27 cellular contexts compared by ENCODE assay signal in genomic region chr9:93398471-93398870, GRCh38.
"Had no signal": no experiment of that assay in that cellular context is flagged by ENCODE, and none has a peak within 500 bp of the region (broad histone marks: within the 10 kb centered on the region; RNA-seq: fewer than 3 reads in every experiment).

No MANE protein-coding gene starts in this region.

- H3K4me3 Mint-ChIP-seq: naive B cell; naive thymus-derived CD8-positive, alpha-beta T cell; natural killer cell treated with Interleukin-12 subunit alpha and Interleukin-12 subunit beta and Interleukin-15 and Interleukin-18, amount 100 ng/mL, for 72 hours; nephron progenitor cell; stimulated activated effector memory CD8-positive, alpha-beta T cell treated with anti-CD3 and anti-CD28 coated beads, Interleukin-12 subunit alpha, Interleukin-12 subunit beta, amount 100 ng/mL, for 72 hours; stimulated activated naive B cell treated with anti-CD40 and anti-IgM and Interleukin-4, amounts not matched to agents 10 μg/mL and 1 μg/mL and 100 μg/mL, for 72 hours; stimulated activated naive CD8-positive, alpha-beta T cell treated with anti-CD3 and anti-CD28 coated beads, Interleukin-15, Interleukin-2, amounts not matched to agents 100 ng/mL and 50 ng/mL, for 24 hours; type B pancreatic cell had no signal

- H3K9me3 ChIP-seq: ovary, psoas muscle, right lobe of liver, sigmoid colon, stomach, thoracic aorta, thyroid gland had no signal

- H3K79me2 ChIP-seq: parathyroid adenoma had no signal

- H3K4me3 ChIP-seq: ovary, psoas muscle, right lobe of liver, sigmoid colon, stomach, thoracic aorta, thyroid gland, tibial nerve had no signal

- ATAC-seq: naive thymus-derived CD8-positive, alpha-beta T cell; natural killer cell treated with Interleukin-12 subunit alpha and Interleukin-12 subunit beta and Interleukin-15 and Interleukin-18, amount 100 ng/mL, for 72 hours; psoas muscle; right cardiac atrium; stimulated activated effector memory CD8-positive, alpha-beta T cell treated with anti-CD3 and anti-CD28 coated beads, Interleukin-12 subunit alpha, Interleukin-12 subunit beta, amount 100 ng/mL, for 72 hours; stimulated activated naive B cell treated with anti-CD40 and anti-IgM and Interleukin-4, amounts not matched to agents 10 μg/mL and 1 μg/mL and 100 μg/mL, for 72 hours had no signal

- H3K36me3 Mint-ChIP-seq: naive B cell; natural killer cell treated with Interleukin-12 subunit alpha and Interleukin-12 subunit beta and Interleukin-15 and Interleukin-18, amount 100 ng/mL, for 72 hours; stimulated activated effector memory CD8-positive, alpha-beta T cell treated with anti-CD3 and anti-CD28 coated beads, Interleukin-12 subunit alpha, Interleukin-12 subunit beta, amount 100 ng/mL, for 72 hours; stimulated activated naive B cell treated with anti-CD40 and anti-IgM and Interleukin-4, amounts not matched to agents 10 μg/mL and 1 μg/mL and 100 μg/mL, for 72 hours; type B pancreatic cell had no signal

- H3K27ac ChIP-seq: ovary, parathyroid adenoma, psoas muscle, right lobe of liver, sigmoid colon, stomach, thoracic aorta, thyroid gland, tibial nerve had no signal

- H3K27ac Mint-ChIP-seq: natural killer cell treated with Interleukin-12 subunit alpha and Interleukin-12 subunit beta and Interleukin-15 and Interleukin-18, amount 100 ng/mL, for 72 hours; nephron progenitor cell; progenitor cell of endocrine pancreas; stimulated activated effector memory CD8-positive, alpha-beta T cell treated with anti-CD3 and anti-CD28 coated beads, Interleukin-12 subunit alpha, Interleukin-12 subunit beta, amount 100 ng/mL, for 72 hours; stimulated activated naive B cell treated with anti-CD40 and anti-IgM and Interleukin-4, amounts not matched to agents 10 μg/mL and 1 μg/mL and 100 μg/mL, for 72 hours; stimulated activated naive CD8-positive, alpha-beta T cell treated with anti-CD3 and anti-CD28 coated beads, Interleukin-15, Interleukin-2, amounts not matched to agents 100 ng/mL and 50 ng/mL, for 24 hours; type B pancreatic cell had no signal

- H3K27me3 Mint-ChIP-seq: type B pancreatic cell had no signal

- H3K4me1 Mint-ChIP-seq: naive B cell; naive thymus-derived CD8-positive, alpha-beta T cell; nephron progenitor cell; stimulated activated effector memory CD8-positive, alpha-beta T cell treated with anti-CD3 and anti-CD28 coated beads, Interleukin-12 subunit alpha, Interleukin-12 subunit beta, amount 100 ng/mL, for 72 hours; stimulated activated naive B cell treated with anti-CD40 and anti-IgM and Interleukin-4, amounts not matched to agents 10 μg/mL and 1 μg/mL and 100 μg/mL, for 72 hours had no signal

- H3K9me3 Mint-ChIP-seq: natural killer cell treated with Interleukin-12 subunit alpha and Interleukin-12 subunit beta and Interleukin-15 and Interleukin-18, amount 100 ng/mL, for 72 hours; nephron progenitor cell; stimulated activated effector memory CD8-positive, alpha-beta T cell treated with anti-CD3 and anti-CD28 coated beads, Interleukin-12 subunit alpha, Interleukin-12 subunit beta, amount 100 ng/mL, for 72 hours; stimulated activated naive B cell treated with anti-CD40 and anti-IgM and Interleukin-4, amounts not matched to agents 10 μg/mL and 1 μg/mL and 100 μg/mL, for 72 hours; stimulated activated naive CD8-positive, alpha-beta T cell treated with anti-CD3 and anti-CD28 coated beads, Interleukin-15, Interleukin-2, amounts not matched to agents 100 ng/mL and 50 ng/mL, for 24 hours; type B pancreatic cell had no signal

- H3K36me3 ChIP-seq: ovary, right lobe of liver, sigmoid colon, stomach, thoracic aorta, thyroid gland, tibial nerve had no signal

- H3K4me1 ChIP-seq: parathyroid adenoma, psoas muscle, right lobe of liver, sigmoid colon, stomach, thyroid gland, tibial nerve had no signal

- H2AFZ ChIP-seq: parathyroid adenoma had no signal

- H3K27me3 ChIP-seq: ovary, right lobe of liver, sigmoid colon, stomach, thyroid gland, tibial nerve had no signal

- H3K9ac ChIP-seq: parathyroid adenoma had no signal

- DNase-seq: naive B cell; naive thymus-derived CD8-positive, alpha-beta T cell; nephron progenitor cell; occipital lobe; ovary; posterior cingulate gyrus; psoas muscle; right cardiac atrium; right lobe of liver; sigmoid colon; small intestine; stimulated activated CD4-positive, alpha-beta T cell treated with anti-CD3 and anti-CD28 coated beads, Interleukin-15, amount 100 ng/mL, for 24 hours; stimulated activated CD4-positive, alpha-beta T cell treated with anti-CD3 and anti-CD28 coated beads, Interleukin-2, amount 100 ng/mL, for 24 hours; stimulated activated CD4-positive, alpha-beta T cell treated with anti-CD3 and anti-CD28 coated beads, Interleukin-2, amount 100 ng/mL, for 48 hours; stimulated activated CD4-positive, alpha-beta T cell treated with anti-CD3 and anti-CD28 coated beads, Interleukin-4, amount 100 ng/mL, for 24 hours; stimulated activated naive B cell treated with anti-CD40 and anti-IgM and Interleukin-4, amounts not matched to agents 10 μg/mL and 1 μg/mL and 100 μg/mL, for 72 hours; stimulated activated naive CD4-positive, alpha-beta T cell treated with Interleukin-2 at 50 U/mL for 16 hours; stomach; thyroid gland had no signal
